Comparison of ENCODE assay signal across 1 cellular context in the genomic region with DNA sequence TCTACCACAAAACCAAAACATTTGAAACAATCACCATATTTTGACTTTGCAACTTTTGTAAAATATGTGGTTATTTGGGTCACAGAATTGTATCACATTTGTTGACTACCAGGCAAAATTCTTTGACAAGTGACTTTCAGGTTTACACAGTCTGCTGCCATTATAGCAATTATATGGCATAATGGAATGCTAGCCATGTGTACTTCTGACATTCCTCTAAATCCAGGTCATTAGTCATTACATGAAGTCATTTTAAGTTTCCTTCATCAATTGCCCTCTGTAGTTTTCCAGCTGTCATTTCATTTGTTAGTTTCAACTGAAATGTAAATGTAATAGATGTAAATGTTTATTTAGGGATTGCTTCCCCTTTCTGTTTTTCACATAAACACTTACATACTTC.
TF ChIP-seq lines count a peak whose summit lies in the region.

No MANE protein-coding gene starts in this region.

TF ChIP-seq in HCT116, 20 proteins besides CTCF, POLR2A, EP300 and RAD21 (continued from another document):
- no peak for TF ChIP-seq EZH2phosphoT487 (IDR thresholded peaks at IDR 0.05; ENCODE audit: borderline replicate concordance)
- TF ChIP-seq, protein P1, sequence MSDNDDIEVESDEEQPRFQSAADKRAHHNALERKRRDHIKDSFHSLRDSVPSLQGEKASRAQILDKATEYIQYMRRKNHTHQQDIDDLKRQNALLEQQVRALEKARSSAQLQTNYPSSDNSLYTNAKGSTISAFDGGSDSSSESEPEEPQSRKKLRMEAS (IDR thresholded peaks at IDR 0.05), result no peak
- TF ChIP-seq SRF (IDR thresholded peaks at IDR 0.05; ENCODE audit: low read depth), result no peak
- TF ChIP-seq SIN3A (IDR thresholded peaks at IDR 0.05; ENCODE audit: low read depth), result no peak
